ENCODE assay signal across 9 cellular contexts in genomic region chr15:38991126-38991525, GRCh38.
DNase-seq lines count a peak whose midpoint lies in the region; ATAC-seq and TF ChIP-seq lines count a peak whose summit lies in the region.
"Had no signal": no experiment of that assay in that cellular context is flagged by ENCODE, and none has a peak within 500 bp of the region (broad histone marks: within the 10 kb centered on the region; RNA-seq: fewer than 3 reads in every experiment).

No MANE protein-coding gene starts in this region.

- ATAC-seq in HG02610 (IDR thresholded peaks at IDR 0.05; ENCODE audit: unreplicated experiment), result no peak
- ATAC-seq in activated T-cell treated with anti-CD3 and anti-CD28 coated beads, Interleukin-2, amount 50 U/mL, for 72 hours (replicated peaks in 1 of 2), result no peak

- H3K79me1 ChIP-seq in trophoblast cell (ENCODE audit: low read length), result peaks cover 5% of the 10 kb centered on the region

- no peaks in the 10 kb centered on the region for H3K36me3 ChIP-seq in trophoblast cell (ENCODE audit: control insufficient read depth in 1 of 2, insufficient read depth in 2 of 2, low read length in 2 of 2)

- no peak overlapping the region for H3K27ac Mint-ChIP-seq in activated T-cell treated with anti-CD3 and anti-CD28 coated beads, Interleukin-2, amount 50 U/mL, for 72 hours
- H3K27ac Mint-ChIP-seq: activated naive CD4-positive, alpha-beta T cell treated with anti-CD3 and anti-CD28 coated beads, Interleukin-2, amount 50 U/mL, for 24 hours had no signal

- H3K4me3 Mint-ChIP-seq in activated T-cell treated with anti-CD3 and anti-CD28 coated beads, Interleukin-2, amount 50 U/mL, for 72 hours, result no peak overlapping the region
- H3K4me3 Mint-ChIP-seq: activated naive CD4-positive, alpha-beta T cell treated with anti-CD3 and anti-CD28 coated beads, Interleukin-2, amount 50 U/mL, for 24 hours had no signal

- TF ChIP-seq CTCF in GM10248 (IDR thresholded peaks at IDR 0.05; ENCODE audit: control extremely low read depth, extremely low read depth, low read depth, missing control alignments), result no peak

- no peak overlapping the region for H2BK120ac ChIP-seq in trophoblast cell (ENCODE audit: insufficient read depth, low read length, poor library complexity)

- no peak overlapping the region for H3K9ac ChIP-seq in trophoblast cell (ENCODE audit: low read length)

- POLR2A ChIA-PET in GM10248 (lab: Yijun Ruan, JAX), result no interaction called here

- no peak overlapping the region for H3K23ac ChIP-seq in trophoblast cell (ENCODE audit: low read length)

- H3K18ac ChIP-seq in trophoblast cell (ENCODE audit: low read length), result no peak overlapping the region

- H3K4me1 Mint-ChIP-seq in activated T-cell treated with anti-CD3 and anti-CD28 coated beads, Interleukin-2, amount 50 U/mL, for 72 hours (ENCODE audit: low read depth), result no peaks in the 10 kb centered on the region
- H3K4me1 Mint-ChIP-seq: activated naive CD4-positive, alpha-beta T cell treated with anti-CD3 and anti-CD28 coated beads, Interleukin-2, amount 50 U/mL, for 24 hours had no signal

- H3K4me3 ChIP-seq in trophoblast cell (ENCODE audit: low read depth, low read length), result no peak overlapping the region

- no peaks in the 10 kb centered on the region for H3K79me2 ChIP-seq in trophoblast cell (ENCODE audit: control insufficient read depth, insufficient read depth, low read length, poor library complexity)

- H2BK12ac ChIP-seq in trophoblast cell (ENCODE audit: low read length), result peak overlapping the region; percentile 51

- peaks cover 5% of the 10 kb centered on the region for H3K27me3 Mint-ChIP-seq in activated T-cell treated with anti-CD3 and anti-CD28 coated beads, Interleukin-2, amount 50 U/mL, for 72 hours (ENCODE audit: low read depth)

- no peak overlapping the region for H4K12ac ChIP-seq in trophoblast cell (ENCODE audit: low read depth, low read length)

- no peak overlapping the region for H3K4ac ChIP-seq in trophoblast cell (ENCODE audit: low read depth, low read length)

- H4K8ac ChIP-seq in trophoblast cell (ENCODE audit: low read depth, low read length), result no peak overlapping the region

- no peak overlapping the region for H4K91ac ChIP-seq in trophoblast cell (ENCODE audit: low read depth, low read length)

- no peaks in the 10 kb centered on the region for H3K36me3 Mint-ChIP-seq in activated T-cell treated with anti-CD3 and anti-CD28 coated beads, Interleukin-2, amount 50 U/mL, for 72 hours (ENCODE audit: insufficient read depth in 2 of 2)
- H3K36me3 Mint-ChIP-seq: activated naive CD4-positive, alpha-beta T cell treated with anti-CD3 and anti-CD28 coated beads, Interleukin-2, amount 50 U/mL, for 24 hours had no signal

- no peak overlapping the region for H3K14ac ChIP-seq in trophoblast cell (ENCODE audit: low read length)

- no peak overlapping the region for H2AK5ac ChIP-seq in trophoblast cell (ENCODE audit: low read length)

- H2AFZ ChIP-seq in trophoblast cell (ENCODE audit: insufficient read depth, low read length, poor library complexity), result no peak overlapping the region

- DNase-seq in ELR (ENCODE audit: low read depth) (peak; percentile 56), NCI-H82 (lab: John Stamatoyannopoulos, UW) (peak; percentile 28), fibroblast of gingiva (ENCODE audit: low read depth) (peak; percentile 49), trophoblast cell (peak in 1 of 2 donors; percentile 71), KG1 (lab: John Stamatoyannopoulos, UW) (no peak), GM10248 (ENCODE audit: extremely low spot score) (no peak)
- no peak for DNase-seq in activated T-cell treated with anti-CD3 and anti-CD28 coated beads, Interleukin-2, amount 50 U/mL, for 72 hours

- peaks cover 0 to 2% of the 10 kb centered on the region in 2 experiments for H3K4me1 ChIP-seq in trophoblast cell (ENCODE audit: control insufficient read depth in 1 of 2, insufficient read depth in 2 of 2, low read length in 2 of 2)

- no peaks in the 10 kb centered on the region for H3K9me3 ChIP-seq in trophoblast cell (ENCODE audit: insufficient read depth, low read depth, low read length)

- WGBS in trophoblast cell (ENCODE audit: extremely low coverage, insufficient coverage, insufficient read length), result no CpG with 5 or more reads among the region's 4 CpGs

- no peaks in the 10 kb centered on the region for H3K27me3 ChIP-seq in trophoblast cell (ENCODE audit: insufficient read depth, low read length)

- H3K4me2 ChIP-seq in trophoblast cell (ENCODE audit: low read length), result no peak overlapping the region

- no peak overlapping the region for H2BK5ac ChIP-seq in trophoblast cell (ENCODE audit: low read depth, low read length, poor library complexity)

- no peaks in the 10 kb centered on the region for H3K9me3 Mint-ChIP-seq in activated T-cell treated with anti-CD3 and anti-CD28 coated beads, Interleukin-2, amount 50 U/mL, for 72 hours
- H3K9me3 Mint-ChIP-seq: activated naive CD4-positive, alpha-beta T cell treated with anti-CD3 and anti-CD28 coated beads, Interleukin-2, amount 50 U/mL, for 24 hours had no signal

- CTCF ChIA-PET in GM10248 (lab: Yijun Ruan, JAX), result interaction anchor here (1.2 to 1.6 kb wide), 3 partner anchors 22 to 280 kb away, joined by 3 to 4 read pairs (median 4); no protein-coding TSS in a partner anchor

- H3K27ac ChIP-seq in trophoblast cell (ENCODE audit: low read depth, low read length), result no peak overlapping the region

Comparison
In these comparisons a context has a peak if more than half of its experiments do, and no peak if none do; other contexts are left out.
1. DNase-seq: peak in ELR (single experiment), NCI-H82 (single experiment) and fibroblast of gingiva (single experiment); none in KG1 (single experiment), activated T-cell treated with anti-CD3 and anti-CD28 coated beads, Interleukin-2, amount 50 U/mL, for 72 hours (0 of 2) and GM10248 (single experiment).